In the genomic region with DNA sequence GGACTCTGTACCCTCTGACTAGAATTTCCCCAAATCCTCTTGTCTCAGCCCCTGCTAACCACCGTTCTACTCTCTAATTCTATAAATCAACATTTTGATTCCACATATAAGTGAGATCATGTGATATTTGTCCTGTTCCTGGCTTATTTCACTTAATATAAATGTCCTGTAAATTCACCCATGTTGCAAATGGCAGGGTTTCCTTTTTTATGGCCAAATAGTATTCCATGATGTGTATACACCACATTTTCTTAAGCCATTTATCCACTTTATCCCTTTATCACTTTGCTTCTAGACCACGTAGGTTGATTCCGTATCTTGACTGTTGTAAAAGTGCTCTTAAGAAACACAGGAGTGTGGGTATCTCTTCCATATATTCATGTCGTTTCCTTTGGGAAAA, we compare ENCODE assay signal across 29 cellular contexts.
"Had no signal": no experiment of that assay in that cellular context is flagged by ENCODE, and none has a peak within 500 bp of the region (broad histone marks: within the 10 kb centered on the region; RNA-seq: fewer than 3 reads in every experiment).

No MANE protein-coding gene starts in this region.

- ATAC-seq: stimulated activated effector memory CD8-positive, alpha-beta T cell treated with anti-CD3 and anti-CD28 coated beads, Interleukin-12 subunit alpha, Interleukin-12 subunit beta, amount 100 ng/mL, for 72 hours; stimulated activated memory B cell treated with anti-CD40 and anti-IgM and Interleukin-4, amounts not matched to agents 10 μg/mL and 1 μg/mL and 100 μg/mL, for 72 hours; stimulated activated naive B cell treated with anti-CD40 and anti-IgM and Interleukin-4, amounts not matched to agents 10 μg/mL and 1 μg/mL and 100 μg/mL, for 72 hours; stimulated activated naive CD8-positive, alpha-beta T cell treated with anti-CD3 and anti-CD28 coated beads, Interleukin-15, amount 100 ng/mL, for 72 hours; stimulated activated naive CD8-positive, alpha-beta T cell treated with anti-CD3 and anti-CD28 coated beads, Interleukin-15, Interleukin-2, amounts not matched to agents 100 U/mL and 50 U/mL, for 24 hours; upper lobe of right lung had no signal

- H3K27me3 Mint-ChIP-seq: stimulated activated memory B cell treated with anti-CD40 and anti-IgM and Interleukin-4, amounts not matched to agents 10 μg/mL and 1 μg/mL and 100 μg/mL, for 72 hours; stimulated activated naive B cell treated with anti-CD40 and anti-IgM and Interleukin-4, amounts not matched to agents 10 μg/mL and 1 μg/mL and 100 μg/mL, for 72 hours; stimulated activated naive CD8-positive, alpha-beta T cell treated with anti-CD3 and anti-CD28 coated beads, Interleukin-15, amount 100 ng/mL, for 72 hours; stimulated activated naive CD8-positive, alpha-beta T cell treated with anti-CD3 and anti-CD28 coated beads, Interleukin-15, Interleukin-2, amounts not matched to agents 100 ng/mL and 50 ng/mL, for 24 hours; type B pancreatic cell had no signal

- H3K27ac Mint-ChIP-seq: stimulated activated effector memory CD8-positive, alpha-beta T cell treated with anti-CD3 and anti-CD28 coated beads, Interleukin-12 subunit alpha, Interleukin-12 subunit beta, amount 100 ng/mL, for 72 hours; stimulated activated memory B cell treated with anti-CD40 and anti-IgM and Interleukin-4, amounts not matched to agents 10 μg/mL and 1 μg/mL and 100 μg/mL, for 72 hours; stimulated activated naive CD8-positive, alpha-beta T cell treated with anti-CD3 and anti-CD28 coated beads, Interleukin-15, Interleukin-2, amounts not matched to agents 100 ng/mL and 50 ng/mL, for 24 hours; type B pancreatic cell had no signal

- H3K4me3 Mint-ChIP-seq: stimulated activated effector memory CD8-positive, alpha-beta T cell treated with anti-CD3 and anti-CD28 coated beads, Interleukin-12 subunit alpha, Interleukin-12 subunit beta, amount 100 ng/mL, for 72 hours; stimulated activated memory B cell treated with anti-CD40 and anti-IgM and Interleukin-4, amounts not matched to agents 10 μg/mL and 1 μg/mL and 100 μg/mL, for 72 hours; stimulated activated naive B cell treated with anti-CD40 and anti-IgM and Interleukin-4, amounts not matched to agents 10 μg/mL and 1 μg/mL and 100 μg/mL, for 72 hours; stimulated activated naive CD8-positive, alpha-beta T cell treated with anti-CD3 and anti-CD28 coated beads, Interleukin-15, amount 100 ng/mL, for 72 hours; stimulated activated naive CD8-positive, alpha-beta T cell treated with anti-CD3 and anti-CD28 coated beads, Interleukin-15, Interleukin-2, amounts not matched to agents 100 ng/mL and 50 ng/mL, for 24 hours; type B pancreatic cell had no signal

- DNase-seq: stimulated activated CD4-positive, alpha-beta T cell treated with anti-CD3 and anti-CD28 coated beads, Interleukin-2, amount 100 ng/mL, for 48 hours; stimulated activated CD4-positive, alpha-beta T cell treated with anti-CD3 and anti-CD28 coated beads, Interleukin-4, amount 100 ng/mL, for 1 hour; stimulated activated CD4-positive, alpha-beta T cell treated with anti-CD3 and anti-CD28 coated beads, Interleukin-4, amount 100 ng/mL, for 24 hours; stimulated activated CD4-positive, alpha-beta T cell treated with anti-CD3 and anti-CD28 coated beads, Interleukin-4, amount 100 ng/mL, for 4 hours; stimulated activated CD8-positive, alpha-beta memory T cell treated with anti-CD3 and anti-CD28 coated beads, Interleukin-4, amount 100 ng/mL, for 48 hours; stimulated activated naive B cell treated with anti-CD40 and anti-IgM and Interleukin-4, amounts not matched to agents 10 μg/mL and 1 μg/mL and 100 μg/mL, for 72 hours; stimulated activated naive CD4-positive, alpha-beta T cell; stimulated activated naive CD4-positive, alpha-beta T cell treated with Interleukin-2 at 50 U/mL for 16 hours; stimulated activated naive CD8-positive, alpha-beta T cell treated with anti-CD3 and anti-CD28 coated beads, Interleukin-15, amount 100 ng/mL, for 72 hours; stimulated activated naive CD8-positive, alpha-beta T cell treated with anti-CD3 and anti-CD28 coated beads, Interleukin-15, Interleukin-2, amounts not matched to agents 100 U/mL and 50 U/mL, for 24 hours; stomach; substantia nigra; testis; thyroid gland; tibial artery; transverse colon; trophoblast cell; upper lobe of left lung; upper lobe of right lung; uterus had no signal

- H3K9me3 Mint-ChIP-seq: stimulated activated effector memory CD8-positive, alpha-beta T cell treated with anti-CD3 and anti-CD28 coated beads, Interleukin-12 subunit alpha, Interleukin-12 subunit beta, amount 100 ng/mL, for 72 hours; stimulated activated memory B cell treated with anti-CD40 and anti-IgM and Interleukin-4, amounts not matched to agents 10 μg/mL and 1 μg/mL and 100 μg/mL, for 72 hours; stimulated activated naive B cell treated with anti-CD40 and anti-IgM and Interleukin-4, amounts not matched to agents 10 μg/mL and 1 μg/mL and 100 μg/mL, for 72 hours; stimulated activated naive CD8-positive, alpha-beta T cell treated with anti-CD3 and anti-CD28 coated beads, Interleukin-15, amount 100 ng/mL, for 72 hours; stimulated activated naive CD8-positive, alpha-beta T cell treated with anti-CD3 and anti-CD28 coated beads, Interleukin-15, Interleukin-2, amounts not matched to agents 100 ng/mL and 50 ng/mL, for 24 hours; type B pancreatic cell had no signal

- H3K4me3 ChIP-seq: stomach, suprapubic skin, testis, thoracic aorta, thyroid gland, tibial artery, tibial nerve, transverse colon, upper lobe of left lung, upper lobe of right lung, uterus, vagina had no signal

- H3K27ac ChIP-seq: stomach, suprapubic skin, testis, thoracic aorta, thyroid gland, tibial artery, tibial nerve, transverse colon, upper lobe of left lung, upper lobe of right lung, uterus, vagina had no signal

- H3K36me3 ChIP-seq: uterus had no signal

- H3K27me3 ChIP-seq: stomach, suprapubic skin, testis, thyroid gland, tibial artery, tibial nerve, transverse colon, upper lobe of left lung, upper lobe of right lung, uterus, vagina had no signal

- H3K9me3 ChIP-seq: stomach, suprapubic skin, testis, thoracic aorta, thyroid gland, tibial artery, tibial nerve, transverse colon, upper lobe of left lung, upper lobe of right lung, uterus, vagina had no signal

- FAIRE-seq: urothelium cell line had no signal

- H3K4me1 ChIP-seq: testis, uterus had no signal
